7 cellular contexts compared by ENCODE assay signal in the genomic region with DNA sequence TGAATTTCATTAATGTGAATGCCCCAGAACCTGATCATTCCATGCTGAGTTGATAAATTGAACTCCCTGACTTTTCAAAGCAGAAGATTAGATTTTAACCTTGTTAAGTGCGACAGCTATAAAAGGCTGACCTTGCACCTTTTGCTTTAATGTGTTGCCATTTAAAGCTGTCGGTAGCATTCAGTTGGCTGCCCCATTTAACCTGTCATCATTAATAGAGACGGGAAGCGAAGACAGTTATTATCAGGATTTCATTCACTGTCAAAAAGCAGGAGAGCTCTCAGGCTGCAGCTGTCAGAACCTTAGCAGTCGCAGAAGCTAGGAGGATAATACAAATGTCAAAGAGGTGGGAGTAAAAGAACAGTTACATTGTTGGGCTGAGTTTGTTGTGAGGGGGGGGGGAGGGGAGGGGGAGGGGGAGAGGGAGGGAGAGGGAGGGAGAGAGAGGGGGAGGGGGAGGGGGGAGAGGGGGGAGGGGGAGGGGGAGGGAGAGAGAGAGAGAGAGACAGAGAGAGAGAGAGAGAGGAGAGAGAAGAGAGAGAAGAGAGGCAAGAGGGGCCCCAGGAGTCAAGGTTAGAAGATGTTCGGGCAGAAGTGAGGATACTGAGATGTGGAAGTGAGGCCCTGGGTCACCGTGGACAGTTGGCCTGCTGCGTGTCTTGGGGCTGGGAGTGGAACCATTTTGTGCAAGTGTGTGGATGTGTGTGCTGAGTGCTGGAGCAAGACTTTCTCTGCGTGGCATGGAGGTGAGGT. TPM values are rescaled to one million over a fixed set of nuclear protein-coding genes. Genes with fewer than 3 reads are reported as not detected.
DNase-seq lines count a peak whose midpoint lies in the region; ATAC-seq and TF ChIP-seq lines count a peak whose summit lies in the region.
"Not testable (repeated sequence)": the region's sequence is repeated elsewhere in the genome, so short reads cannot be mapped to it uniquely, and the experiment has no call there.

No MANE protein-coding gene starts in this region.

- peak; percentile 82 for ATAC-seq in Right ventricle myocardium superior (ENCODE audit: poor library complexity)
- ATAC-seq in left ventricle myocardium superior: peak; percentile 84

- CTCF ChIA-PET in HEK293 (lab: Yijun Ruan, JAX): not testable (repeated sequence)

- intact Hi-C loops in Right ventricle myocardium superior (cut with DNase I); left ventricle myocardium superior (cut with micrococcal nuclease): not testable (repeated sequence)

- H3K36me3 ChIP-seq in HEK293 (ENCODE audit: control insufficient read depth in 2 of 2, insufficient read depth in 1 of 2, low read length in 2 of 2): not testable (repeated sequence)

- POLR2A ChIA-PET in HEK293 (lab: Yijun Ruan, JAX): not testable (repeated sequence)

- not testable (repeated sequence) for H3K9me3 ChIP-seq in HEK293 (ENCODE audit: control insufficient read depth, insufficient read depth, low read depth, low read length)

- not testable (repeated sequence) for H3K27me3 Mint-ChIP-seq in brain

- peak overlapping the region in 3 of 5 experiments; percentile 78 to 91 (median 89) for H3K27ac Mint-ChIP-seq in brain

- H3K4me1 ChIP-seq in HEK293 (ENCODE audit: control insufficient read depth, insufficient read depth, low read length): not testable (repeated sequence)

- H3K9me3 Mint-ChIP-seq in brain: not testable (repeated sequence)

- H3K4me3 Mint-ChIP-seq in brain: peak overlapping the region in 1 of 5 experiments; percentile 47

- not testable (repeated sequence) for H3K4me3 ChIP-seq in HEK293 (ENCODE audit: low read depth, low read length)

- not testable (repeated sequence) for H3K27ac ChIP-seq in HEK293 (ENCODE audit: extremely low read depth, low read depth, low read length)

- DNase-seq in NCI-H2227 treated with DMSO at 0.1 percent for 48 hours (lab: John Stamatoyannopoulos, UW) (peak; percentile 84), pons (ENCODE audit: low spot score) (peak; percentile 1), superior temporal gyrus (ENCODE audit: extremely low spot score) (peak; percentile 11)
- not testable (repeated sequence) for DNase-seq in Right ventricle myocardium superior, left ventricle myocardium superior

- H3K4me1 Mint-ChIP-seq in brain: peaks cover 29% of the 10 kb centered on the region

- H3K36me3 Mint-ChIP-seq in brain: not testable (repeated sequence)

- not testable (repeated sequence) for TF ChIP-seq CTCF in HEK293 (tag by site-specific recombination; IDR thresholded peaks at IDR 0.05); brain (conservative IDR thresholded peaks at IDR 0.05)

TF ChIP-seq in HEK293, 187 proteins besides CTCF, POLR2A, EP300 and RAD21:
- peak; percentile 70; the same call in 1 of the 2 replicates for TF ChIP-seq ZNF596 (tag by site-specific recombination; IDR thresholded peaks at IDR 0.05)

RNA-seq across cellular contexts. Expression of a gene that starts 25.6 kb away (rescaled TPM):
- polyA plus RNA-seq in brain (ENCODE audit: insufficient read depth, low read depth, low replicate concordance): 22.4 TPM
- total RNA-seq in Right ventricle myocardium superior (8.1 TPM), left ventricle myocardium superior (10.2 TPM)
